8 cellular contexts compared by ENCODE assay signal in the genomic region with DNA sequence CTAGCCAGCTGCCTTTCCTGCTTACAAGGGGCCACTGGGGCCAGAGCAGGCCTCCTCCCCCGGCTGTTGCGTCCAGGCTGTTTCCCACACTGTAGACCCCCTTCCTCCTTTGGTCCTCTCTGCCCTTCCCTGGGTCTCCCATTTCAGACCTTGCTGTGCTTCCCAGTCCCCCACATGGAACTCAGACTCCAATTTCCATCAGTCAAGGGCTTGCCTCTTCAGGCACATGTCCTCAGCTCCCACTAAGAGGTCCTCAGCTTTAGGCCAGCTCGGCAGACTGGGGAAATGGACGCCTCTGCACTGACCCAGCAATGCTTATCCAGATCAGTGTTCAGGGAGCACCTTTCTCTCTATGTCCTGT.
A peak's percentile ranks its signal among the peaks of the same experiment; 100 is the strongest.
DNase-seq lines count a peak whose midpoint lies in the region; ATAC-seq, FAIRE-seq and TF ChIP-seq lines count a peak whose summit lies in the region.

No MANE protein-coding gene starts in this region.

- in situ Hi-C loops in KBM-7 (cut with MboI; ENCODE audit: low pct_unique_long_range_greater_than_20kb, low sequenced_read_pairs) = loop anchor here (25.0 kb wide), 2 partner anchors 449 to 726 kb away; no protein-coding TSS in a partner anchor

- H3K36me3 Mint-ChIP-seq in activated naive CD4-positive, alpha-beta T cell treated with anti-CD3 and anti-CD28 coated beads, Interleukin-2, amount 50 U/mL, for 24 hours = no peaks in the 10 kb centered on the region

- H3K4me3 ChIP-seq in lower lobe of right lung (peak overlapping the region; percentile 47), testis (peak overlapping the region in 1 of 2 donors; percentile 43)

- no peaks in the 10 kb centered on the region for H3K9me3 Mint-ChIP-seq in activated naive CD4-positive, alpha-beta T cell treated with anti-CD3 and anti-CD28 coated beads, Interleukin-2, amount 50 U/mL, for 24 hours

- peak; percentile 50 for DNase-seq in DMS53 (lab: John Stamatoyannopoulos, UW)
- DNase-seq in DMS53 treated with DMSO at 0.1 percent for 48 hours (lab: John Stamatoyannopoulos, UW; ENCODE audit: unreplicated experiment) = no peak
- DNase-seq in lower lobe of right lung = no peak
- no peak for DNase-seq in testis
- no peak for DNase-seq in RCC 7860 (ENCODE audit: low spot score)
- no peak for DNase-seq in KBM-7
- no peak for DNase-seq in COR-L47 (lab: John Stamatoyannopoulos, UW)

- TF ChIP-seq CTCF in lower lobe of right lung (IDR thresholded peaks at IDR 0.05) = no peak
- TF ChIP-seq CTCF in testis (IDR thresholded peaks at IDR 0.05) = no peak

- WGBS in testis, 2 donors = 50 to 70% methylated on average over 4 of the region's 4 CpGs

- no peak for TF ChIP-seq POLR2A in testis (IDR thresholded peaks at IDR 0.05)

- FAIRE-seq in RCC 7860 (lab: Jason Lieb, UNC) = no peak

- H3K27ac ChIP-seq in lower lobe of right lung (peak overlapping the region; percentile 75), testis (peak overlapping the region; percentile 54 to 77)

- H3K4me3 Mint-ChIP-seq in activated naive CD4-positive, alpha-beta T cell treated with anti-CD3 and anti-CD28 coated beads, Interleukin-2, amount 50 U/mL, for 24 hours = peak overlapping the region; percentile 85

- intact Hi-C loops in lower lobe of right lung (cut with DNase I) = no loop called here
- intact Hi-C loops in testis (cut with DNase I; ENCODE audit: low total_unique reads) = no loop called here

- H3K36me3 ChIP-seq in lower lobe of right lung (no peaks in the 10 kb centered on the region), testis (ENCODE audit: low read depth, missing control alignments) (no peaks in the 10 kb centered on the region)

- no peaks in the 10 kb centered on the region for H3K9me3 ChIP-seq in lower lobe of right lung
- no peaks in the 10 kb centered on the region for H3K9me3 ChIP-seq in testis

- no peaks in the 10 kb centered on the region for H3K27me3 Mint-ChIP-seq in activated naive CD4-positive, alpha-beta T cell treated with anti-CD3 and anti-CD28 coated beads, Interleukin-2, amount 50 U/mL, for 24 hours

- peaks cover 6% of the 10 kb centered on the region for H3K4me1 ChIP-seq in lower lobe of right lung
- H3K4me1 ChIP-seq in testis = no peaks in the 10 kb centered on the region

- peaks cover 18% of the 10 kb centered on the region for H3K4me1 Mint-ChIP-seq in activated naive CD4-positive, alpha-beta T cell treated with anti-CD3 and anti-CD28 coated beads, Interleukin-2, amount 50 U/mL, for 24 hours

- no peaks in the 10 kb centered on the region for H3K27me3 ChIP-seq in lower lobe of right lung (ENCODE audit: low read depth)
- H3K27me3 ChIP-seq in testis = no peaks in the 10 kb centered on the region

- peak overlapping the region; percentile 100 for H3K27ac Mint-ChIP-seq in activated naive CD4-positive, alpha-beta T cell treated with anti-CD3 and anti-CD28 coated beads, Interleukin-2, amount 50 U/mL, for 24 hours

- peak; percentile 21 to 32 for ATAC-seq in lower lobe of right lung
